1 cellular context compared by ENCODE assay signal in genomic region chr15:71387825-71388224, GRCh38.
TF ChIP-seq lines count a peak whose summit lies in the region.

No MANE protein-coding gene starts in this region.

TF ChIP-seq in HepG2, 621 proteins besides CTCF, POLR2A, EP300 and RAD21 (continued from another document):
- TF ChIP-seq, protein P1, sequence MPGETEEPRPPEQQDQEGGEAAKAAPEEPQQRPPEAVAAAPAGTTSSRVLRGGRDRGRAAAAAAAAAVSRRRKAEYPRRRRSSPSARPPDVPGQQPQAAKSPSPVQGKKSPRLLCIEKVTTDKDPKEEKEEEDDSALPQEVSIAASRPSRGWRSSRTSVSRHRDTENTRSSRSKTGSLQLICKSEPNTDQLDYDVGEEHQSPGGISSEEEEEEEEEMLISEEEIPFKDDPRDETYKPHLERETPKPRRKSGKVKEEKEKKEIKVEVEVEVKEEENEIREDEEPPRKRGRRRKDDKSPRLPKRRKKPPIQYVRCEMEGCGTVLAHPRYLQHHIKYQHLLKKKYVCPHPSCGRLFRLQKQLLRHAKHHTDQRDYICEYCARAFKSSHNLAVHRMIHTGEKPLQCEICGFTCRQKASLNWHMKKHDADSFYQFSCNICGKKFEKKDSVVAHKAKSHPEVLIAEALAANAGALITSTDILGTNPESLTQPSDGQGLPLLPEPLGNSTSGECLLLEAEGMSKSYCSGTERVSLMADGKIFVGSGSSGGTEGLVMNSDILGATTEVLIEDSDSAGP (CRISPR knock-in tag; IDR thresholded peaks at IDR 0.05; ENCODE audit: borderline replicate concordance), result no peak
- TF ChIP-seq ISL2 (CRISPR knock-in tag; IDR thresholded peaks at IDR 0.05) (no peak), ZNF782 (CRISPR knock-in tag; IDR thresholded peaks at IDR 0.05; ENCODE audit: borderline replicate concordance) (no peak)
- TF ChIP-seq, protein P2, sequence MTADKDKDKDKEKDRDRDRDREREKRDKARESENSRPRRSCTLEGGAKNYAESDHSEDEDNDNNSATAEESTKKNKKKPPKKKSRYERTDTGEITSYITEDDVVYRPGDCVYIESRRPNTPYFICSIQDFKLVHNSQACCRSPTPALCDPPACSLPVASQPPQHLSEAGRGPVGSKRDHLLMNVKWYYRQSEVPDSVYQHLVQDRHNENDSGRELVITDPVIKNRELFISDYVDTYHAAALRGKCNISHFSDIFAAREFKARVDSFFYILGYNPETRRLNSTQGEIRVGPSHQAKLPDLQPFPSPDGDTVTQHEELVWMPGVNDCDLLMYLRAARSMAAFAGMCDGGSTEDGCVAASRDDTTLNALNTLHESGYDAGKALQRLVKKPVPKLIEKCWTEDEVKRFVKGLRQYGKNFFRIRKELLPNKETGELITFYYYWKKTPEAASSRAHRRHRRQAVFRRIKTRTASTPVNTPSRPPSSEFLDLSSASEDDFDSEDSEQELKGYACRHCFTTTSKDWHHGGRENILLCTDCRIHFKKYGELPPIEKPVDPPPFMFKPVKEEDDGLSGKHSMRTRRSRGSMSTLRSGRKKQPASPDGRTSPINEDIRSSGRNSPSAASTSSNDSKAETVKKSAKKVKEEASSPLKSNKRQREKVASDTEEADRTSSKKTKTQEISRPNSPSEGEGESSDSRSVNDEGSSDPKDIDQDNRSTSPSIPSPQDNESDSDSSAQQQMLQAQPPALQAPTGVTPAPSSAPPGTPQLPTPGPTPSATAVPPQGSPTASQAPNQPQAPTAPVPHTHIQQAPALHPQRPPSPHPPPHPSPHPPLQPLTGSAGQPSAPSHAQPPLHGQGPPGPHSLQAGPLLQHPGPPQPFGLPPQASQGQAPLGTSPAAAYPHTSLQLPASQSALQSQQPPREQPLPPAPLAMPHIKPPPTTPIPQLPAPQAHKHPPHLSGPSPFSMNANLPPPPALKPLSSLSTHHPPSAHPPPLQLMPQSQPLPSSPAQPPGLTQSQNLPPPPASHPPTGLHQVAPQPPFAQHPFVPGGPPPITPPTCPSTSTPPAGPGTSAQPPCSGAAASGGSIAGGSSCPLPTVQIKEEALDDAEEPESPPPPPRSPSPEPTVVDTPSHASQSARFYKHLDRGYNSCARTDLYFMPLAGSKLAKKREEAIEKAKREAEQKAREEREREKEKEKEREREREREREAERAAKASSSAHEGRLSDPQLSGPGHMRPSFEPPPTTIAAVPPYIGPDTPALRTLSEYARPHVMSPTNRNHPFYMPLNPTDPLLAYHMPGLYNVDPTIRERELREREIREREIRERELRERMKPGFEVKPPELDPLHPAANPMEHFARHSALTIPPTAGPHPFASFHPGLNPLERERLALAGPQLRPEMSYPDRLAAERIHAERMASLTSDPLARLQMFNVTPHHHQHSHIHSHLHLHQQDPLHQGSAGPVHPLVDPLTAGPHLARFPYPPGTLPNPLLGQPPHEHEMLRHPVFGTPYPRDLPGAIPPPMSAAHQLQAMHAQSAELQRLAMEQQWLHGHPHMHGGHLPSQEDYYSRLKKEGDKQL (CRISPR knock-in tag; IDR thresholded peaks at IDR 0.05; ENCODE audit: low read depth), result no peak
